Comparison of ENCODE assay signal across 8 cellular contexts in the genomic region with DNA sequence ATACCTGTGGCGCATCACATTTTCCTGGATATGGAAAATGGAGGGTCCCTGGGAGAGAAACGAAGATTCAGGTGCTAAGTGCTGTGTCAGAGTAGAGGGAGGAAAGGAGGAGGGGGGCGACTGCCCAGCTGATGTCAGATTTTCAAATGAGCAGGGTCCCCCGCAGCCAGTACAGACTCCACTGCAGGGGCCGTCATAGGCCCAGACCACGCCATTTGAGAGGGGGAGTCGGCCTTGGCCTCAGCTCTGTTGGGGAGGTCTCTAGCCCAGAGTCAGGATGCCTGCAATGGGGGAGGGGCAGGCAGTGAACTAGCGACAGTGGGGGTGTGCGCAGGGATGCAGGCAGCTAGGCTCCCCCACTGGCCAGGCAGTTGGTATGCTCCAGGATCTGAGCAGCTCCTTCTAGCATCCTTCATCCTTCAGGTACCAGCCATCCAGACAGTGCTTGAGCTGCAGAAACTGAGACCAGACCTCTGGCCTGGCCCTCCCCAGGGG. TPM values are rescaled to one million over a fixed set of nuclear protein-coding genes. Genes with fewer than 3 reads are reported as not detected.
DNase-seq lines count a peak whose midpoint lies in the region; ATAC-seq and TF ChIP-seq lines count a peak whose summit lies in the region.

TSS of gene BSCL2 (minus strand) at position 148 of the 495 bp plus-strand sequence. CDS start 229 bp downstream, outside the sequence.
TSS of gene GNG3 (plus strand) at position 400 of the 495 bp plus-strand sequence. CDS start 620 bp downstream, outside the sequence.

- H3K9me3 Mint-ChIP-seq in CD4-positive, CD25-positive, alpha-beta regulatory T cell, result no peaks in the 10 kb centered on the region

- H3K27ac ChIP-seq in CD4-positive, CD25-positive, alpha-beta regulatory T cell (ENCODE audit: insufficient read depth, low read length, poor library complexity, severe bottlenecking), result peak within 1 kb of the TSS; percentile 95
- H3K27ac ChIP-seq in caudate nucleus (ENCODE audit: low read depth, low read length) (peak within 1 kb of the TSS; percentile 92), lung (ENCODE audit: low read depth in 1 of 2, low read length in 1 of 2) (peak within 1 kb of the TSS; percentile 73 to 99), tibial artery (peak within 1 kb of the TSS; percentile 68 to 96)

- H3K4me1 Mint-ChIP-seq in CD4-positive, CD25-positive, alpha-beta regulatory T cell, result peaks cover 0 to 56% (median 26%) of the 10 kb centered on the region in 4 donors

- H3K4me1 ChIP-seq in CD4-positive, CD25-positive, alpha-beta regulatory T cell (ENCODE audit: control insufficient read depth, insufficient read depth, low read length, poor library complexity, severe bottlenecking), result peaks cover 42% of the 10 kb centered on the region
- H3K4me1 ChIP-seq in lung (ENCODE audit: control insufficient read depth in 2 of 2, insufficient read depth in 2 of 2, low read length in 2 of 2), result peaks cover 0 to 17% of the 10 kb centered on the region in 2 donors
- H3K4me1 ChIP-seq in tibial artery, result peaks cover 0 to 40% (median 35%) of the 10 kb centered on the region in 4 donors

- WGBS in lung, 2 donors, result 92 to 96% methylated on average over 9 of the region's 9 CpGs

- no peaks in the 10 kb centered on the region for H3K27me3 ChIP-seq in CD4-positive, CD25-positive, alpha-beta regulatory T cell (ENCODE audit: control insufficient read depth, insufficient read depth, low read length)
- H3K27me3 ChIP-seq in lung (ENCODE audit: control insufficient read depth, insufficient read depth) (no peaks in the 10 kb centered on the region), tibial artery (no peaks in the 10 kb centered on the region)

- peaks cover 3% of the 10 kb centered on the region for H3K36me3 Mint-ChIP-seq in CD4-positive, CD25-positive, alpha-beta regulatory T cell

- H3K27me3 Mint-ChIP-seq in CD4-positive, CD25-positive, alpha-beta regulatory T cell, result no peaks in the 10 kb centered on the region

- peak within 1 kb of the TSS; percentile 91 to 99 (median 92) for H3K4me3 Mint-ChIP-seq in CD4-positive, CD25-positive, alpha-beta regulatory T cell

- peak within 1 kb of the TSS; percentile 95 for H3K4me3 ChIP-seq in CD4-positive, CD25-positive, alpha-beta regulatory T cell (ENCODE audit: low read depth, low read length)
- H3K4me3 ChIP-seq in lung (peak within 1 kb of the TSS; percentile 46), tibial artery (peak within 1 kb of the TSS; percentile 61 to 71)

- H3K36me3 ChIP-seq in CD4-positive, CD25-positive, alpha-beta regulatory T cell (ENCODE audit: control insufficient read depth, insufficient read depth, low read length), result peaks cover 9% of the 10 kb centered on the region
- H3K36me3 ChIP-seq in lung (ENCODE audit: control insufficient read depth in 2 of 2, insufficient read depth in 2 of 2, low read length in 2 of 2), result peaks cover 0 to 2% of the 10 kb centered on the region in 2 donors
- peaks cover 14 to 20% (median 18%) of the 10 kb centered on the region in 3 donors for H3K36me3 ChIP-seq in tibial artery

- no peak for DNase-seq in CD4-positive, CD25-positive, alpha-beta regulatory T cell
- DNase-seq in NCI-H128 (lab: John Stamatoyannopoulos, UW; ENCODE audit: unreplicated experiment) (peak; percentile 23), caudate nucleus (lab: John Stamatoyannopoulos, UW) (peak in 57 of 61 donors; percentile 20 to 100 (median 82)), lung (ENCODE audit: low spot score) (no peak), tibial artery (peak in 1 of 2 donors; percentile 64), COLO829 (ENCODE audit: low spot score) (no peak), RKO (ENCODE audit: low spot score) (no peak), NCI-H446 treated with DMSO at 0.1 percent for 48 hours (lab: John Stamatoyannopoulos, UW) (no peak)

- TF ChIP-seq CTCF in lung (IDR thresholded peaks at IDR 0.05; ENCODE audit: control extremely low read depth, extremely low read depth) (no peak), tibial artery (IDR thresholded peaks at IDR 0.05) (no peak)

- intact Hi-C loops in tibial artery (cut with DNase I; ENCODE audit: low total_unique reads), result loop anchor here (10.0 kb wide), 1 partner anchor 93 kb away; the partner anchor contains the start of genes EML3 and ROM1

- peak within 1 kb of the TSS; percentile 95 to 100 (median 99) for H3K27ac Mint-ChIP-seq in CD4-positive, CD25-positive, alpha-beta regulatory T cell

- no peak for ATAC-seq in CD4-positive, CD25-positive, alpha-beta regulatory T cell (ENCODE audit: low read depth in 2 of 2)
- no peak for ATAC-seq in lung (ENCODE audit: insufficient read depth, low FRiP score)

- no peaks in the 10 kb centered on the region for H3K9me3 ChIP-seq in CD4-positive, CD25-positive, alpha-beta regulatory T cell (ENCODE audit: control insufficient read depth in 2 of 2, low read length in 2 of 2)
- H3K9me3 ChIP-seq in lung (ENCODE audit: control insufficient read depth in 2 of 2, insufficient read depth in 1 of 2, low read length in 1 of 2) (no peaks in the 10 kb centered on the region), tibial artery (no peaks in the 10 kb centered on the region)

RNA-seq across cellular contexts. Expression of gene BSCL2, which starts in this region (rescaled TPM):
- total RNA-seq in CD4-positive, CD25-positive, alpha-beta regulatory T cell, result 23.9 TPM
- 10 to 100 TPM; 36.2 to 49.2 (median 42.9) TPM for polyA plus RNA-seq in CD4-positive, CD25-positive, alpha-beta regulatory T cell
- 100 to 1,000 TPM in 1 of 2 donors, 10 to 100 TPM in 1; 30.7 to 120 TPM for total RNA-seq in lung
- 100 to 1,000 TPM in 1 of 2 donors, 10 to 100 TPM in 1; 65.7 to 190 TPM for polyA plus RNA-seq in lung

RNA-seq across cellular contexts. Expression of gene GNG3, which starts in this region (rescaled TPM):
- not detected for total RNA-seq in CD4-positive, CD25-positive, alpha-beta regulatory T cell
- polyA plus RNA-seq in CD4-positive, CD25-positive, alpha-beta regulatory T cell, result under 1 TPM in 2 of 4 donors, not detected in 2; 0.21 to 0.72 TPM
- total RNA-seq in lung, result under 1 TPM in 1 of 2 donors, not detected in 1; 0.40 TPM
- polyA plus RNA-seq in lung, result under 1 TPM; 0.05 to 0.26 TPM

Comparison
In these comparisons a context has a peak if more than half of its experiments do, and no peak if none do; other contexts are left out.
1. DNase-seq: peak in NCI-H128 (single experiment) and caudate nucleus (57 of 61); none in CD4-positive, CD25-positive, alpha-beta regulatory T cell (0 of 3), lung (single experiment), COLO829 (single experiment), RKO (single experiment) and NCI-H446 treated with DMSO at 0.1 percent for 48 hours (single experiment).
2. Peak in every context shown above with its lines, with median percentiles within 50 percentile points of each other: H3K27ac ChIP-seq and H3K4me3 ChIP-seq.